26 cellular contexts compared by ENCODE assay signal in genomic region chr5:170251462-170251861, GRCh38. TPM values are rescaled to one million over a fixed set of nuclear protein-coding genes. Genes with fewer than 3 reads are reported as not detected.
A peak's percentile ranks its signal among the peaks of the same experiment; 100 is the strongest.
DNase-seq lines count a peak whose midpoint lies in the region; TF ChIP-seq lines count a peak whose summit lies in the region.
"Had no signal": no experiment of that assay in that cellular context is flagged by ENCODE, and none has a peak within 500 bp of the region (broad histone marks: within the 10 kb centered on the region; RNA-seq: fewer than 3 reads in every experiment).

No MANE protein-coding gene starts in this region.

- H3K4me1 ChIP-seq in mammary epithelial cell (ENCODE audit: insufficient read depth, low read length) (peaks cover 13% of the 10 kb centered on the region), tibial nerve (peaks cover 0 to 52% (median 12%) of the 10 kb centered on the region in 4 donors)
- H3K4me1 ChIP-seq: SJSA1 had no signal

- H3K4me3 Mint-ChIP-seq in activated naive CD4-positive, alpha-beta T cell treated with anti-CD3 and anti-CD28 coated beads for 36 hours, result no peak overlapping the region
- H3K4me3 Mint-ChIP-seq in activated naive CD4-positive, alpha-beta T cell treated with anti-CD3 and anti-CD28 coated beads, Interleukin-2, amount 10 ng/mL, durations not matched to agents 7 days and 5 days, result no peak overlapping the region
- H3K4me3 Mint-ChIP-seq: CD14-positive monocyte had no signal

- BruUV-seq in mammary epithelial cell (replicated peaks; lab: Mats Ljungman, UMichigan), result no TSS peak

- no peaks in the 10 kb centered on the region for H4K20me1 ChIP-seq in mammary epithelial cell (ENCODE audit: insufficient read depth, low read length)

- no peak overlapping the region for H3K9ac ChIP-seq in mammary epithelial cell (ENCODE audit: insufficient read depth, low read length)

- H3K4me3 ChIP-seq in mammary epithelial cell (replicated peaks in 1 of 3; ENCODE audit: insufficient read depth in 1 of 3, low read depth in 2 of 3, low read length in 3 of 3), result no peak overlapping the region
- no peak overlapping the region for H3K4me3 ChIP-seq in tibial nerve
- H3K4me3 ChIP-seq: heart left ventricle, SJSA1 had no signal

- no peaks in the 10 kb centered on the region for H3K27me3 Mint-ChIP-seq in activated naive CD4-positive, alpha-beta T cell treated with anti-CD3 and anti-CD28 coated beads for 36 hours (ENCODE audit: low read depth)
- H3K27me3 Mint-ChIP-seq in activated naive CD4-positive, alpha-beta T cell treated with anti-CD3 and anti-CD28 coated beads, Interleukin-2, amount 10 ng/mL, durations not matched to agents 7 days and 5 days, result no peaks in the 10 kb centered on the region

- peaks cover 66% of the 10 kb centered on the region for H3K4me1 Mint-ChIP-seq in activated naive CD4-positive, alpha-beta T cell treated with anti-CD3 and anti-CD28 coated beads for 36 hours (ENCODE audit: low read depth)
- H3K4me1 Mint-ChIP-seq in activated naive CD4-positive, alpha-beta T cell treated with anti-CD3 and anti-CD28 coated beads, Interleukin-2, amount 10 ng/mL, durations not matched to agents 7 days and 5 days, result peaks cover 51% of the 10 kb centered on the region

- dilution Hi-C loops in mammary epithelial cell (cut with HindIII; ENCODE audit: low sequenced_read_pairs), result no loop called here

- H3K27me3 ChIP-seq in mammary epithelial cell (ENCODE audit: insufficient read depth, low read length), result peaks cover 11% of the 10 kb centered on the region
- no peaks in the 10 kb centered on the region for H3K27me3 ChIP-seq in tibial nerve
- H3K27me3 ChIP-seq: heart left ventricle had no signal

- peaks cover under 1% of the 10 kb centered on the region for H3K9me3 Mint-ChIP-seq in activated naive CD4-positive, alpha-beta T cell treated with anti-CD3 and anti-CD28 coated beads for 36 hours
- H3K9me3 Mint-ChIP-seq in activated naive CD4-positive, alpha-beta T cell treated with anti-CD3 and anti-CD28 coated beads, Interleukin-2, amount 10 ng/mL, durations not matched to agents 7 days and 5 days, result peaks cover 2% of the 10 kb centered on the region

- no peak overlapping the region for H2AFZ ChIP-seq in mammary epithelial cell (ENCODE audit: low read depth, low read length)

- in situ Hi-C loops in mammary epithelial cell (cut with MboI; ENCODE audit: low sequenced_read_pairs in 2 of 2), result loop anchor here in 1 of 2 donors (25.0 kb wide), 1 partner anchor 361 kb away; no protein-coding TSS in a partner anchor

- H3K9me3 ChIP-seq in mammary epithelial cell (replicated peaks; ENCODE audit: insufficient read depth, low read length) (no peaks in the 10 kb centered on the region), tibial nerve (no peaks in the 10 kb centered on the region)
- H3K9me3 ChIP-seq: heart left ventricle, SJSA1 had no signal

- H3K27ac ChIP-seq in mammary epithelial cell (ENCODE audit: insufficient read depth, low read depth, low read length), result no peak overlapping the region
- peak overlapping the region; percentile 14 to 73 (median 50) for H3K27ac ChIP-seq in tibial nerve
- H3K27ac ChIP-seq: heart left ventricle, SJSA1 had no signal

- TF ChIP-seq CTCF in mammary epithelial cell (conservative IDR thresholded peaks at IDR 0.05 in 1 of 2, IDR thresholded peaks at IDR 0.05 in 1 of 2; ENCODE audit: extremely low read depth in 1 of 2, insufficient read depth in 1 of 2, low read depth in 1 of 2, low read length in 2 of 2) (no peak), tibial nerve (IDR thresholded peaks at IDR 0.05) (no peak)

- TF ChIP-seq POLR2A in tibial nerve (IDR thresholded peaks at IDR 0.05), result no peak

- 63% methylated on average over 2 of the region's 2 CpGs for WGBS in mammary epithelial cell (ENCODE audit: low coverage, missing lambda C conversion rate)
- 61 to 71% methylated on average over 2 of the region's 2 CpGs for WGBS in tibial nerve, 2 donors

- TF ChIP-seq EP300 in tibial nerve (IDR thresholded peaks at IDR 0.05), result no peak

- H3K36me3 ChIP-seq in mammary epithelial cell (ENCODE audit: insufficient read depth, low read length) (no peaks in the 10 kb centered on the region), tibial nerve (no peaks in the 10 kb centered on the region)
- H3K36me3 ChIP-seq: SJSA1 had no signal

- CTCF ChIA-PET in activated naive CD4-positive, alpha-beta T cell treated with anti-CD3 and anti-CD28 coated beads for 36 hours (lab: Charles Lee), result interaction anchor here (0.7 to 2.2 kb wide), 4 partner anchors 17 to 151 kb away, joined by 3 to 9 read pairs (median 4); no protein-coding TSS in a partner anchor
- CTCF ChIA-PET in activated naive CD4-positive, alpha-beta T cell treated with anti-CD3 and anti-CD28 coated beads, Interleukin-2, amount 10 ng/mL, durations not matched to agents 7 days and 5 days (lab: Charles Lee), result interaction anchor here (1.8 kb wide), 1 partner anchor 23 kb away, joined by 5 read pairs; no protein-coding TSS in a partner anchor
- CTCF ChIA-PET in mammary epithelial cell (lab: Charles Lee; ENCODE audit: low non-redundant PET), result no interaction called here

- no peak for DNase-seq in activated naive CD4-positive, alpha-beta T cell treated with anti-CD3 and anti-CD28 coated beads for 36 hours
- no peak for DNase-seq in activated naive CD4-positive, alpha-beta T cell treated with anti-CD3 and anti-CD28 coated beads, Interleukin-2, amount 10 ng/mL, durations not matched to agents 7 days and 5 days
- peak; percentile 66 for DNase-seq in NCI-H748 treated with DMSO at 0.1 percent for 48 hours (lab: John Stamatoyannopoulos, UW)
- DNase-seq in mammary epithelial cell, result peak; percentile 58
- DNase-seq in tibial nerve (ENCODE audit: low spot score in 2 of 2), result no peak
- DNase-seq in stimulated activated CD4-positive, alpha-beta T cell treated with anti-CD3 and anti-CD28 coated beads, Interleukin-4, amount 100 ng/mL, for 4 hours, result no peak
- no peak for DNase-seq in NCI-H187 treated with DMSO at 0.1 percent for 48 hours (lab: John Stamatoyannopoulos, UW)
- no peak for DNase-seq in NCI-H510A treated with DMSO at 0.1 percent for 48 hours (lab: John Stamatoyannopoulos, UW)
- DNase-seq: activated gamma-delta T cell; effector CD8-positive, alpha-beta T cell; heart left ventricle; left ventricle myocardium superior; NCI-H1694 treated with DMSO at 0.1 percent for 48 hours; NCI-H510A; small intestine had no signal

- intact Hi-C loops in activated naive CD4-positive, alpha-beta T cell treated with anti-CD3 and anti-CD28 coated beads for 36 hours (cut with micrococcal nuclease), result no loop called here
- intact Hi-C loops in mammary epithelial cell (cut with micrococcal nuclease), result no loop called here

- no peaks in the 10 kb centered on the region for H3K79me2 ChIP-seq in mammary epithelial cell (ENCODE audit: insufficient read depth, low read length)

- H3K27ac Mint-ChIP-seq in activated naive CD4-positive, alpha-beta T cell treated with anti-CD3 and anti-CD28 coated beads for 36 hours, result peak overlapping the region; percentile 30
- H3K27ac Mint-ChIP-seq in activated naive CD4-positive, alpha-beta T cell treated with anti-CD3 and anti-CD28 coated beads, Interleukin-2, amount 10 ng/mL, durations not matched to agents 7 days and 5 days, result no peak overlapping the region

- H3K4me2 ChIP-seq in mammary epithelial cell (ENCODE audit: insufficient read depth, low read depth, low read length), result no peak overlapping the region

- H3K36me3 Mint-ChIP-seq in activated naive CD4-positive, alpha-beta T cell treated with anti-CD3 and anti-CD28 coated beads for 36 hours (ENCODE audit: low read depth), result peaks cover 81% of the 10 kb centered on the region
- peaks cover 91% of the 10 kb centered on the region for H3K36me3 Mint-ChIP-seq in activated naive CD4-positive, alpha-beta T cell treated with anti-CD3 and anti-CD28 coated beads, Interleukin-2, amount 10 ng/mL, durations not matched to agents 7 days and 5 days

RNA-seq across cellular contexts. Expression of gene C5orf58, which starts 18.7 kb away (rescaled TPM):
- not detected for total RNA-seq in activated naive CD4-positive, alpha-beta T cell treated with anti-CD3 and anti-CD28 coated beads for 36 hours
- total RNA-seq in mammary epithelial cell (not detected), tibial nerve (1 to 10 TPM in 1 of 4 donors, not detected in 3; 1.5 TPM)
- polyA plus RNA-seq in mammary epithelial cell, result not detected
- polyA minus RNA-seq in mammary epithelial cell, result not detected
- total RNA-seq: activated CD8-positive, alpha-beta memory T cell treated with anti-CD3 and anti-CD28 coated beads for 36 hours; astrocyte; chondrocyte; fibroblast of lung; H4; heart left ventricle; left ventricle myocardium superior; mononuclear cell; OCI-LY7; pulmonary artery endothelial cell; SJSA1; T-helper 2 cell treated with Interferon-gamma antibody and Interleukin-4, amounts not matched to agents 100 ng/mL and 5 ng/mL, for 36 hours had no signal
- polyA plus RNA-seq: fibroblast of lung, heart left ventricle, small intestine had no signal

RNA-seq across cellular contexts. Expression of gene LCP2, which starts 46.1 kb away (rescaled TPM):
- total RNA-seq in activated naive CD4-positive, alpha-beta T cell treated with anti-CD3 and anti-CD28 coated beads for 36 hours, result 100 to 1,000 TPM; 115 to 122 TPM
- total RNA-seq in mammary epithelial cell (not detected), tibial nerve (10 to 100 TPM; 27.5 to 53.8 (median 47.3) TPM)
- polyA plus RNA-seq in mammary epithelial cell, result not detected
- polyA minus RNA-seq in mammary epithelial cell, result not detected
- total RNA-seq: chondrocyte, fibroblast of lung, pulmonary artery endothelial cell had no signal
- polyA plus RNA-seq: fibroblast of lung had no signal

Comparison
In these comparisons a context has a peak if more than half of its experiments do, and no peak if none do; other contexts are left out.
1. DNase-seq: peak in NCI-H748 treated with DMSO at 0.1 percent for 48 hours (single experiment) and mammary epithelial cell (single experiment); none in activated naive CD4-positive, alpha-beta T cell treated with anti-CD3 and anti-CD28 coated beads for 36 hours (single experiment), activated naive CD4-positive, alpha-beta T cell treated with anti-CD3 and anti-CD28 coated beads, Interleukin-2, amount 10 ng/mL, durations not matched to agents 7 days and 5 days (single experiment), tibial nerve (0 of 2), stimulated activated CD4-positive, alpha-beta T cell treated with anti-CD3 and anti-CD28 coated beads, Interleukin-4, amount 100 ng/mL, for 4 hours (0 of 2), NCI-H187 treated with DMSO at 0.1 percent for 48 hours (single experiment) and NCI-H510A treated with DMSO at 0.1 percent for 48 hours (single experiment).
2. RNA of gene LCP2, which starts 46.1 kb away (total RNA-seq): 115 to 122 TPM in activated naive CD4-positive, alpha-beta T cell treated with anti-CD3 and anti-CD28 coated beads for 36 hours and 27.5 to 53.8 TPM in tibial nerve; not detected in mammary epithelial cell; every median in the first group is over 10 times any median in the second.